In genomic region chr19:42316223-42317211, GRCh38 we compare ENCODE assay signal across 10 cellular contexts. TPM values are rescaled to one million over a fixed set of nuclear protein-coding genes. Genes with fewer than 3 reads are reported as not detected.
DNase-seq lines count a peak whose midpoint lies in the region; ATAC-seq and TF ChIP-seq lines count a peak whose summit lies in the region.
"Had no signal": no experiment of that assay in that cellular context is flagged by ENCODE, and none has a peak within 500 bp of the region (broad histone marks: within the 10 kb centered on the region; RNA-seq: fewer than 3 reads in every experiment).

No MANE protein-coding gene starts in this region.

- no peak for TF ChIP-seq CTCF in GM12865 (IDR thresholded peaks at IDR 0.05; ENCODE audit: insufficient read depth, low read depth, low read length, missing control alignments)
- no peak for TF ChIP-seq CTCF in neural progenitor cell (IDR thresholded peaks at IDR 0.05)
- no peak for TF ChIP-seq CTCF in chondrocyte (IDR thresholded peaks at IDR 0.05)
- TF ChIP-seq CTCF in H9 (conservative IDR thresholded peaks at IDR 0.05): no peak

- no peak overlapping the region for H2BK15ac ChIP-seq in H9 (ENCODE audit: low read depth, low read length)

- H2AK5ac ChIP-seq in H9 (ENCODE audit: insufficient read length, low read length): no peak overlapping the region

- H3K36me3 Mint-ChIP-seq in activated CD8-positive, alpha-beta T cell treated with anti-CD3 and anti-CD28 coated beads, Interleukin-2, amount 10 ng/mL, durations not matched to agents 7 days and 5 days (ENCODE audit: low read depth): no peaks in the 10 kb centered on the region
- H3K36me3 Mint-ChIP-seq in neural progenitor cell (no peaks in the 10 kb centered on the region), chondrocyte (ENCODE audit: low read depth) (no peaks in the 10 kb centered on the region), H9 (ENCODE audit: insufficient read depth in 1 of 3, low read depth in 3 of 3) (no peaks in the 10 kb centered on the region; a peak in 1 of 7 replicates)

- H3K27ac Mint-ChIP-seq in activated CD8-positive, alpha-beta T cell treated with anti-CD3 and anti-CD28 coated beads, Interleukin-2, amount 10 ng/mL, durations not matched to agents 7 days and 5 days: peak overlapping the region; percentile 72
- H3K27ac Mint-ChIP-seq in neural progenitor cell (peak overlapping the region; percentile 0), chondrocyte (ENCODE audit: unreplicated experiment) (no peak overlapping the region), H9 (no peak overlapping the region)

- H3K4me3 ChIP-seq in GM12865 (ENCODE audit: low read depth, low read length): peak overlapping the region; percentile 6
- H3K4me3 ChIP-seq in Karpas-422 (ENCODE audit: low read length): peak overlapping the region; percentile 67
- H3K4me3 ChIP-seq in neural progenitor cell: no peak overlapping the region
- H3K4me3 ChIP-seq: cardiac muscle cell had no signal

- no peak overlapping the region for H4K91ac ChIP-seq in H9 (ENCODE audit: insufficient read length, low read depth, low read length)

- peak overlapping the region; percentile 93 for H2AFZ ChIP-seq in Karpas-422 (ENCODE audit: low read length)
- H2AFZ ChIP-seq in neural progenitor cell (replicated peaks): no peak overlapping the region
- H2AFZ ChIP-seq in H9 (ENCODE audit: low read length): no peak overlapping the region

- no peaks in the 10 kb centered on the region for H3K9me3 Mint-ChIP-seq in activated CD8-positive, alpha-beta T cell treated with anti-CD3 and anti-CD28 coated beads, Interleukin-2, amount 10 ng/mL, durations not matched to agents 7 days and 5 days (ENCODE audit: insufficient read depth)
- no peaks in the 10 kb centered on the region for H3K9me3 Mint-ChIP-seq in neural progenitor cell
- no peaks in the 10 kb centered on the region for H3K9me3 Mint-ChIP-seq in chondrocyte (ENCODE audit: low read depth)
- no peaks in the 10 kb centered on the region for H3K9me3 Mint-ChIP-seq in H9

- H3K4me1 ChIP-seq in Karpas-422 (ENCODE audit: low read length): peaks cover 32% of the 10 kb centered on the region
- H3K4me1 ChIP-seq in neural progenitor cell: no peaks in the 10 kb centered on the region
- H3K4me1 ChIP-seq in H9 (ENCODE audit: insufficient read depth, low read length): no peaks in the 10 kb centered on the region

- peaks cover 8% of the 10 kb centered on the region for H3F3A ChIP-seq in neural progenitor cell (ENCODE audit: low read depth)

- no peaks in the 10 kb centered on the region for H3K79me2 ChIP-seq in Karpas-422 (ENCODE audit: low read length)
- no peaks in the 10 kb centered on the region for H3K79me2 ChIP-seq in neural progenitor cell (ENCODE audit: low read depth)
- no peaks in the 10 kb centered on the region for H3K79me2 ChIP-seq in H9 (ENCODE audit: insufficient read depth, low read length)

- no peaks in the 10 kb centered on the region for H3K9me2 ChIP-seq in Karpas-422 (replicated peaks; ENCODE audit: insufficient read depth, low read length)

- CTCF ChIA-PET in activated CD8-positive, alpha-beta T cell treated with anti-CD3 and anti-CD28 coated beads, Interleukin-2, amount 10 ng/mL, durations not matched to agents 7 days and 5 days (lab: Charles Lee): interaction anchor here (1.5 kb wide), 1 partner anchor 18 kb away, joined by 3 read pairs; no protein-coding TSS in a partner anchor

- peak overlapping the region; percentile 49 for H3K27ac ChIP-seq in Karpas-422 (ENCODE audit: low read length)
- H3K27ac ChIP-seq in neural progenitor cell: no peak overlapping the region
- no peak overlapping the region for H3K27ac ChIP-seq in H9 (ENCODE audit: insufficient read length, low read depth, low read length)
- H3K27ac ChIP-seq: cardiac muscle cell had no signal

- no peak overlapping the region for H2BK12ac ChIP-seq in H9 (ENCODE audit: insufficient read length, low read depth, low read length)

- peak; percentile 76 for DNase-seq in GM12865 (ENCODE audit: low read depth)
- DNase-seq in Karpas-422: peak; percentile 77
- no peak for DNase-seq in activated CD8-positive, alpha-beta T cell treated with anti-CD3 and anti-CD28 coated beads, Interleukin-2, amount 10 ng/mL, durations not matched to agents 7 days and 5 days
- DNase-seq in neural progenitor cell (ENCODE audit: low spot score): no peak
- DNase-seq in HuH-7 (ENCODE audit: low spot score): no peak
- DNase-seq in chondrocyte (ENCODE audit: low spot score): no peak
- DNase-seq in H9: no peak
- DNase-seq: stimulated activated CD4-positive, alpha-beta T cell treated with anti-CD3 and anti-CD28 coated beads, Interleukin-4, amount 100 ng/mL, for 1 hour had no signal

- H4K20me1 ChIP-seq in Karpas-422 (ENCODE audit: insufficient read depth, low read depth, low read length): no peaks in the 10 kb centered on the region
- H4K20me1 ChIP-seq in neural progenitor cell (ENCODE audit: low read depth): peaks cover 8% of the 10 kb centered on the region
- no peaks in the 10 kb centered on the region for H4K20me1 ChIP-seq in H9 (ENCODE audit: control insufficient read depth, insufficient read depth, insufficient read length)

- H2BK5ac ChIP-seq in H9 (ENCODE audit: insufficient read length, low read length): no peak overlapping the region

- peaks cover 26% of the 10 kb centered on the region for H3K4me1 Mint-ChIP-seq in activated CD8-positive, alpha-beta T cell treated with anti-CD3 and anti-CD28 coated beads, Interleukin-2, amount 10 ng/mL, durations not matched to agents 7 days and 5 days (ENCODE audit: low read depth)
- H3K4me1 Mint-ChIP-seq in neural progenitor cell (peaks cover 9% of the 10 kb centered on the region), chondrocyte (ENCODE audit: low read depth) (peaks cover 14% of the 10 kb centered on the region), H9 (peaks cover 9 to 20% of the 10 kb centered on the region in 2 experiments)

- peaks cover 30% of the 10 kb centered on the region for H3K27me3 Mint-ChIP-seq in activated CD8-positive, alpha-beta T cell treated with anti-CD3 and anti-CD28 coated beads, Interleukin-2, amount 10 ng/mL, durations not matched to agents 7 days and 5 days (ENCODE audit: low read depth)
- H3K27me3 Mint-ChIP-seq in neural progenitor cell (ENCODE audit: insufficient read depth, low read depth) (peaks cover 24% of the 10 kb centered on the region), chondrocyte (ENCODE audit: low read depth) (peaks cover 15% of the 10 kb centered on the region), H9 (ENCODE audit: low read depth) (peaks cover 67% of the 10 kb centered on the region)

- H3K18ac ChIP-seq in H9 (ENCODE audit: insufficient read length, low read depth, low read length): no peak overlapping the region

- no peaks in the 10 kb centered on the region for H3K9me3 ChIP-seq in Karpas-422 (ENCODE audit: low read length)
- H3K9me3 ChIP-seq in neural progenitor cell (ENCODE audit: low read depth): no peaks in the 10 kb centered on the region
- no peaks in the 10 kb centered on the region for H3K9me3 ChIP-seq in H9 (ENCODE audit: control insufficient read depth, low read depth, low read length)

- H4K5ac ChIP-seq in H9 (ENCODE audit: insufficient read length, low read depth, low read length): no peak overlapping the region

- peaks cover 3% of the 10 kb centered on the region for H3K23me2 ChIP-seq in H9 (ENCODE audit: insufficient read length, low read depth, low read length, poor library complexity, severe bottlenecking)

- no peak overlapping the region for H3T11ph ChIP-seq in H9 (ENCODE audit: low read length)

- no peaks in the 10 kb centered on the region for H3K27me3 ChIP-seq in Karpas-422 (ENCODE audit: low read length)
- peaks cover 72% of the 10 kb centered on the region for H3K27me3 ChIP-seq in neural progenitor cell
- peaks cover 3% of the 10 kb centered on the region; the same call in 1 of the 2 replicates for H3K27me3 ChIP-seq in H9 (ENCODE audit: insufficient read depth, low read length)

- no peak overlapping the region for H3K23ac ChIP-seq in H9 (ENCODE audit: insufficient read length, low read depth, low read length)

- H3K56ac ChIP-seq in H9 (ENCODE audit: insufficient read length, low read depth, low read length): no peak overlapping the region

- ATAC-seq in activated CD8-positive, alpha-beta T cell treated with anti-CD3 and anti-CD28 coated beads, Interleukin-2, amount 10 ng/mL, durations not matched to agents 7 days and 5 days: peak; percentile 42
- no peak for ATAC-seq in GM21737 (IDR thresholded peaks at IDR 0.05; ENCODE audit: unreplicated experiment)

- no peak overlapping the region for H3K14ac ChIP-seq in H9 (ENCODE audit: insufficient read depth, low read length)

- H3K9ac ChIP-seq in Karpas-422 (ENCODE audit: low read length) (peak overlapping the region; percentile 72), neural progenitor cell (no peak overlapping the region), H9 (ENCODE audit: extremely low read depth, insufficient read length, low read length) (no peak overlapping the region)

- H3K36me3 ChIP-seq in Karpas-422 (ENCODE audit: insufficient read depth, low read length) (no peaks in the 10 kb centered on the region), neural progenitor cell (no peaks in the 10 kb centered on the region)
- H3K36me3 ChIP-seq: cardiac muscle cell had no signal

- no peak overlapping the region for H3K4me3 Mint-ChIP-seq in activated CD8-positive, alpha-beta T cell treated with anti-CD3 and anti-CD28 coated beads, Interleukin-2, amount 10 ng/mL, durations not matched to agents 7 days and 5 days
- H3K4me3 Mint-ChIP-seq in neural progenitor cell (peak overlapping the region; percentile 39), chondrocyte (ENCODE audit: unreplicated experiment) (no peak overlapping the region), H9 (no peak overlapping the region)

- no peak overlapping the region for H2BK120ac ChIP-seq in H9 (ENCODE audit: low read depth, low read length, poor library complexity, severe bottlenecking)

- WGBS in H9 (ENCODE audit: extremely low coverage, insufficient read length, low lambda C conversion rate): no CpG with 5 or more reads among the region's 28 CpGs

- H3K79me1 ChIP-seq in H9 (ENCODE audit: insufficient read depth, low read depth, low read length, poor library complexity, severe bottlenecking): no peaks in the 10 kb centered on the region

- H3K4me2 ChIP-seq in Karpas-422 (ENCODE audit: low read depth, low read length, poor library complexity, severe bottlenecking) (peak overlapping the region; percentile 68), neural progenitor cell (no peak overlapping the region), H9 (ENCODE audit: insufficient read depth, insufficient read length, low read length) (no peak overlapping the region)

- H4K8ac ChIP-seq in H9 (replicated peaks; ENCODE audit: insufficient read length, low read depth, low read length): no peak overlapping the region

- POLR2A ChIA-PET in activated CD8-positive, alpha-beta T cell treated with anti-CD3 and anti-CD28 coated beads, Interleukin-2, amount 10 ng/mL, durations not matched to agents 7 days and 5 days (lab: Charles Lee): interaction anchor here (0.6 kb wide), 1 partner anchor 136 kb away, joined by 3 read pairs; no protein-coding TSS in a partner anchor

- no peak overlapping the region for H2BK20ac ChIP-seq in H9 (ENCODE audit: low read depth, low read length, poor library complexity, severe bottlenecking)

- H3K4ac ChIP-seq in H9 (ENCODE audit: low read depth, low read length): no peak overlapping the region

RNA-seq across cellular contexts. Expression of gene TMEM145, which starts 3.4 kb away (rescaled TPM):
- total RNA-seq in Karpas-422 (2014; rRNA removed; shearing (Covaris generic); ENCODE audit: low replicate concordance): 18.7 and 30.5 TPM in 2 replicates
- total RNA-seq in activated CD8-positive, alpha-beta T cell treated with anti-CD3 and anti-CD28 coated beads, Interleukin-2, amount 10 ng/mL, durations not matched to agents 7 days and 5 days: under 1 TPM in 1 of 2 experiments, not detected in 1; 0.37 TPM
- total RNA-seq in neural progenitor cell (ENCODE audit: low replicate concordance) (0.37 and 6.6 TPM in 2 replicates), chondrocyte (0.32 to 0.36 TPM in 2 of 3 replicates, not detected in the other), H9 (2021) (2.8 and 4.5 TPM in 2 replicates)

RNA-seq across cellular contexts. Expression of gene MEGF8, which starts 8.9 kb away (rescaled TPM):
- 6.5 and 15.9 TPM in 2 replicates for total RNA-seq in Karpas-422 (2014; rRNA removed; shearing (Covaris generic); ENCODE audit: low replicate concordance)
- 1 to 10 TPM; 5.0 to 5.9 TPM for total RNA-seq in activated CD8-positive, alpha-beta T cell treated with anti-CD3 and anti-CD28 coated beads, Interleukin-2, amount 10 ng/mL, durations not matched to agents 7 days and 5 days
- total RNA-seq in neural progenitor cell (ENCODE audit: low replicate concordance) (7.3 and 21.4 TPM in 2 replicates), chondrocyte (48.1 to 54.4 TPM (median 49.5 TPM) in 3 replicates), H9 (2021) (28.4 and 28.8 TPM in 2 replicates)

RNA-seq across cellular contexts. Expression of gene PAFAH1B3, which starts 14.1 kb away (rescaled TPM):
- total RNA-seq in Karpas-422 (2014; rRNA removed; shearing (Covaris generic); ENCODE audit: low replicate concordance): 66.2 and 102 TPM in 2 replicates
- total RNA-seq in activated CD8-positive, alpha-beta T cell treated with anti-CD3 and anti-CD28 coated beads, Interleukin-2, amount 10 ng/mL, durations not matched to agents 7 days and 5 days: 10 to 100 TPM; 48.2 to 52.7 TPM
- total RNA-seq in neural progenitor cell (ENCODE audit: low replicate concordance): 63.2 and 106 TPM in 2 replicates
- total RNA-seq in chondrocyte: 15.2 to 32.9 TPM (median 31.1 TPM) in 3 replicates
- 109 and 113 TPM in 2 replicates for total RNA-seq in H9 (2021)

RNA-seq across cellular contexts. Expression of gene PRR19, which starts 14.6 kb away (rescaled TPM):
- 0.25 and 1.2 TPM in 2 replicates for total RNA-seq in Karpas-422 (2014; rRNA removed; shearing (Covaris generic); ENCODE audit: low replicate concordance)
- under 1 TPM; 0.44 to 0.55 TPM for total RNA-seq in activated CD8-positive, alpha-beta T cell treated with anti-CD3 and anti-CD28 coated beads, Interleukin-2, amount 10 ng/mL, durations not matched to agents 7 days and 5 days
- total RNA-seq in neural progenitor cell (ENCODE audit: low replicate concordance): 1.0 TPM in 2 replicates
- 0.24 to 1.7 TPM (median 0.82 TPM) in 3 replicates for total RNA-seq in chondrocyte
- 2.9 and 3.2 TPM in 2 replicates for total RNA-seq in H9 (2021)

RNA-seq across cellular contexts. Expression of gene CIC, which starts 47.5 kb away (rescaled TPM):
- 25.0 and 30.6 TPM in 2 replicates for total RNA-seq in Karpas-422 (2014; rRNA removed; shearing (Covaris generic); ENCODE audit: low replicate concordance)
- total RNA-seq in activated CD8-positive, alpha-beta T cell treated with anti-CD3 and anti-CD28 coated beads, Interleukin-2, amount 10 ng/mL, durations not matched to agents 7 days and 5 days: 10 to 100 TPM; 73.1 to 83.8 TPM
- total RNA-seq in neural progenitor cell (ENCODE audit: low replicate concordance): 5.2 and 28.1 TPM in 2 replicates
- 83.6 to 101 TPM (median 86.3 TPM) in 3 replicates for total RNA-seq in chondrocyte
- 54.0 and 56.0 TPM in 2 replicates for total RNA-seq in H9 (2021)

Comparison
In these comparisons a context has a peak if more than half of its experiments do, and no peak if none do; other contexts are left out.
1. DNase-seq: peak in GM12865 (single experiment) and Karpas-422 (single experiment); none in activated CD8-positive, alpha-beta T cell treated with anti-CD3 and anti-CD28 coated beads, Interleukin-2, amount 10 ng/mL, durations not matched to agents 7 days and 5 days (single experiment), neural progenitor cell (single experiment), HuH-7 (single experiment), chondrocyte (single experiment) and H9 (single experiment).
2. H3K27ac Mint-ChIP-seq: peak in activated CD8-positive, alpha-beta T cell treated with anti-CD3 and anti-CD28 coated beads, Interleukin-2, amount 10 ng/mL, durations not matched to agents 7 days and 5 days (single experiment) and neural progenitor cell (single experiment); none in chondrocyte (single experiment) and H9 (0 of 3).